30 cellular contexts compared by ENCODE assay signal in the genomic region with DNA sequence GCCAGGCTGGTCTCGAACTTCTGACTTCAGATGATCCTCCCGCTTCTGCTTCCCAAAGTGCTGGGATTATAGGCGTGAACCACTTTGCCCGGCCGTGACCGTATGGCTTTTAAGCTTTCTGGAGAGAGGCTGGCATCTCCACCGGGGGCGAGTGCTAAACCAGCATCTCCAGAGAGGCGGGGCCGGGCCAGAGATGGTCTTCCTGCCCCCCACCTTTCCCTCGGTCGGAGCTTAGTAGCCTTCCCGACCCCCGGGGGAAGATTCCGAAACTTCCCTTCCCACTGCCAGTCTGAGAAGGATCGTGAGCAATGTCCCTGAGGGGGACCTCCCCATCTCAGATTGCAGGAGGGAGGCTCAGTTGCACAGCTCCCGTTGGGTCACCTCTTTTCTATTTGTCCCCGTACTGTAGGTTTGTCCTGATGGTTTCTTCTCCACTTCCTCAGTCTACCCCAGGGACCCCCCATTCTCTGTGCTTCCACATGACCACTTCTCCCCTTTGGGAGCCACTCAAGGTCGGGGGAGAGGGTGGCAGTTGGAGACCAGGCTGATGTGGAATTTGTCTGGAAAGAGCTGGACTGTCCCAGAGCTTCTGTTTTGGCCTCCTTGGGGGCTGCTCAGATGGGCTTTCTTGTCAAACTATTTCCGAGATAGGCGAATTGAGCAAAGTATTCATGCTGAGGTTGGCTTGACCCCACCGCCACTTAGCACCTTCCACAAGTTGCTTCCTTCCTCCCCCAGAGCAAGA. TPM values are rescaled to one million over a fixed set of nuclear protein-coding genes. Genes with fewer than 3 reads are reported as not detected.
DNase-seq lines count a peak whose midpoint lies in the region; ATAC-seq and TF ChIP-seq lines count a peak whose summit lies in the region.
"Had no signal": no experiment of that assay in that cellular context is flagged by ENCODE, and none has a peak within 500 bp of the region (broad histone marks: within the 10 kb centered on the region; RNA-seq: fewer than 3 reads in every experiment).

No MANE protein-coding gene starts in this region.

- no peaks in the 10 kb centered on the region for H3K9me3 Mint-ChIP-seq in osteocyte (ENCODE audit: unreplicated experiment)
- H3K9me3 Mint-ChIP-seq: activated CD4-positive, alpha-beta T cell treated with anti-CD3 and anti-CD28 coated beads, Interleukin-2, amount 10 ng/mL, durations not matched to agents 24 days and 14 days; activated naive CD8-positive, alpha-beta T cell treated with anti-CD3 and anti-CD28 coated beads, Interleukin-2, amount 50 U/mL, for 24 hours; memory B cell; stimulated activated effector memory CD8-positive, alpha-beta T cell treated with anti-CD3 and anti-CD28 coated beads, Interleukin-12 subunit alpha, Interleukin-12 subunit beta, amount 100 ng/mL, for 72 hours had no signal

- H3K56ac ChIP-seq in IMR-90 (ENCODE audit: extremely low read depth, insufficient read depth, low read length) = no peak overlapping the region

- no peak overlapping the region for H2BK20ac ChIP-seq in IMR-90 (ENCODE audit: low read depth, low read length)

- no peak overlapping the region for H3K9ac ChIP-seq in GM23248
- no peak overlapping the region for H3K9ac ChIP-seq in IMR-90 (ENCODE audit: low read depth, low read length)

- peaks cover 33% of the 10 kb centered on the region for H3K9me1 ChIP-seq in IMR-90 (ENCODE audit: insufficient read depth, low read length)

- peak overlapping the region; percentile 7; the same call in 1 of the 2 replicates for H3K14ac ChIP-seq in IMR-90 (replicated peaks; ENCODE audit: low read depth, low read length)

- DNase-seq in GM23248 (no peak), IMR-90 (no peak), esophagus muscularis mucosa (ENCODE audit: extremely low spot score) (peak; percentile 78), osteocyte (ENCODE audit: extremely low spot score, unreplicated experiment) (peak; percentile 80), ovary (no peak), NCI-H526 treated with DMSO at 0.1 percent for 48 hours (lab: John Stamatoyannopoulos, UW) (no peak)
- no peak for DNase-seq in activated CD4-positive, alpha-beta T cell treated with anti-CD3 and anti-CD28 coated beads, Interleukin-2, amount 50 U/mL, for 48 hours
- DNase-seq: activated CD4-positive, alpha-beta T cell treated with anti-CD3 and anti-CD28 coated beads, Interleukin-2, amount 10 ng/mL, durations not matched to agents 24 days and 14 days; activated effector memory CD4-positive, alpha-beta T cell treated with Interleukin-2 at 50 U/mL for 16 hours; CD4-positive, CD25-positive, alpha-beta regulatory T cell; HCEC 1CT; left cardiac atrium; naive thymus-derived CD4-positive, alpha-beta T cell; NCI-H1092 treated with DMSO at 0.1 percent for 48 hours; NCI-H2029; Peyer's patch; T-helper 2 cell had no signal

- peak overlapping the region; percentile 71 for H3K23ac ChIP-seq in IMR-90 (ENCODE audit: low read depth, low read length)

- peak overlapping the region; percentile 90 for H3K27ac Mint-ChIP-seq in osteocyte (ENCODE audit: unreplicated experiment)
- H3K27ac Mint-ChIP-seq: activated CD4-positive, alpha-beta T cell treated with anti-CD3 and anti-CD28 coated beads, Interleukin-2, amount 10 ng/mL, durations not matched to agents 24 days and 14 days; activated naive CD8-positive, alpha-beta T cell treated with anti-CD3 and anti-CD28 coated beads, Interleukin-2, amount 50 U/mL, for 24 hours; CD4-positive, CD25-positive, alpha-beta regulatory T cell; memory B cell; naive thymus-derived CD4-positive, alpha-beta T cell; stimulated activated effector memory CD8-positive, alpha-beta T cell treated with anti-CD3 and anti-CD28 coated beads, Interleukin-12 subunit alpha, Interleukin-12 subunit beta, amount 100 ng/mL, for 72 hours had no signal

- H2AFZ ChIP-seq in GM23248 = no peak overlapping the region
- H2AFZ ChIP-seq in IMR-90 (replicated peaks; ENCODE audit: low read length, poor library complexity) = no peak overlapping the region

- H3K4me2 ChIP-seq in GM23248 (ENCODE audit: unreplicated experiment) = peak overlapping the region; percentile 65
- H3K4me2 ChIP-seq in IMR-90 (ENCODE audit: low read depth, low read length) = no peak overlapping the region

- CTCF ChIA-PET in IMR-90 (lab: Yijun Ruan, JAX) = no interaction called here

- no peaks in the 10 kb centered on the region for H3K9me2 ChIP-seq in GM23248 (ENCODE audit: insufficient read depth)

- H4K8ac ChIP-seq in IMR-90 (ENCODE audit: low read depth in 2 of 2, low read length in 2 of 2) = no peak overlapping the region

- H2BK5ac ChIP-seq in IMR-90 (ENCODE audit: low read depth, low read length, poor library complexity, severe bottlenecking) = no peak overlapping the region

- H2BK15ac ChIP-seq in IMR-90 (ENCODE audit: low read depth, low read length) = no peak overlapping the region

- intact Hi-C loops in IMR-90 (cut with micrococcal nuclease) = no loop called here
- intact Hi-C loops in esophagus muscularis mucosa (cut with DNase I) = no loop called here
- intact Hi-C loops in ovary (cut with DNase I) = no loop called here

- peak overlapping the region; percentile 13; the same call in 1 of the 2 replicates for H2BK120ac ChIP-seq in IMR-90 (ENCODE audit: low read depth, low read length)

- no peak for TF ChIP-seq EP300 in esophagus muscularis mucosa (IDR thresholded peaks at IDR 0.05)
- no peak for TF ChIP-seq EP300 in ovary (IDR thresholded peaks at IDR 0.05)

- no peak for ATAC-seq in IMR-90 (ENCODE audit: low read depth)
- no peak for ATAC-seq in HG03469 (IDR thresholded peaks at IDR 0.05; ENCODE audit: unreplicated experiment)
- ATAC-seq: activated naive CD8-positive, alpha-beta T cell treated with anti-CD3 and anti-CD28 coated beads, Interleukin-2, amount 50 U/mL, for 24 hours; body of pancreas; left cardiac atrium; naive thymus-derived CD4-positive, alpha-beta T cell; stimulated activated effector memory CD8-positive, alpha-beta T cell treated with anti-CD3 and anti-CD28 coated beads, Interleukin-12 subunit alpha, Interleukin-12 subunit beta, amount 100 ng/mL, for 72 hours had no signal

- dilution Hi-C loops in IMR-90 (cut with HindIII; ENCODE audit: low sequenced_read_pairs, unreplicated experiment) = no loop called here

- H2AK5ac ChIP-seq in IMR-90 (ENCODE audit: low read depth, low read length) = no peak overlapping the region

- peak overlapping the region; percentile 73; the same call in 1 of the 2 replicates for H3K4ac ChIP-seq in IMR-90 (ENCODE audit: low read depth, low read length)

- H3K36me3 Mint-ChIP-seq in osteocyte (ENCODE audit: unreplicated experiment) = peaks cover 2% of the 10 kb centered on the region
- H3K36me3 Mint-ChIP-seq: memory B cell; naive thymus-derived CD4-positive, alpha-beta T cell; stimulated activated effector memory CD8-positive, alpha-beta T cell treated with anti-CD3 and anti-CD28 coated beads, Interleukin-12 subunit alpha, Interleukin-12 subunit beta, amount 100 ng/mL, for 72 hours had no signal

- peaks cover 22 to 81% of the 10 kb centered on the region in 2 experiments for H3K79me1 ChIP-seq in IMR-90 (ENCODE audit: low read depth in 1 of 2, low read length in 2 of 2)

- no peaks in the 10 kb centered on the region for H3K9me3 ChIP-seq in GM23248 (ENCODE audit: low read depth)
- no peaks in the 10 kb centered on the region for H3K9me3 ChIP-seq in IMR-90 (ENCODE audit: control insufficient read depth, insufficient read depth, low read length)
- no peaks in the 10 kb centered on the region for H3K9me3 ChIP-seq in esophagus muscularis mucosa
- H3K9me3 ChIP-seq in ovary = no peaks in the 10 kb centered on the region
- H3K9me3 ChIP-seq: body of pancreas, colonic mucosa, Peyer's patch, SJSA1 had no signal

- TF ChIP-seq CTCF in IMR-90 (conservative IDR thresholded peaks at IDR 0.05; ENCODE audit: low read depth, low read length) (no peak), esophagus muscularis mucosa (IDR thresholded peaks at IDR 0.05) (no peak), osteocyte (IDR thresholded peaks at IDR 0.05) (no peak), ovary (IDR thresholded peaks at IDR 0.05) (no peak)

- H3K4me3 ChIP-seq in GM23248 (no peak overlapping the region), IMR-90 (ENCODE audit: insufficient read depth, low read depth, low read length) (no peak overlapping the region), esophagus muscularis mucosa (no peak overlapping the region), ovary (no peak overlapping the region)
- H3K4me3 ChIP-seq: body of pancreas, colonic mucosa, Peyer's patch, SJSA1, skin epidermis had no signal

- 0 out of 2 replicates have a peak, but pooled peaks cover 4% of the 10 kb centered on the region for H3K27me3 ChIP-seq in GM23248 (replicated peaks; ENCODE audit: insufficient read depth)
- H3K27me3 ChIP-seq in IMR-90 (ENCODE audit: control insufficient read depth, insufficient read depth, low read length) = no peaks in the 10 kb centered on the region
- H3K27me3 ChIP-seq in esophagus muscularis mucosa = peaks cover 6 to 88% (median 38%) of the 10 kb centered on the region in 4 donors
- no peaks in the 10 kb centered on the region for H3K27me3 ChIP-seq in ovary

- no peak overlapping the region; the same call in 1 of the 2 replicates for H3K27ac ChIP-seq in GM23248
- H3K27ac ChIP-seq in IMR-90 (ENCODE audit: insufficient read depth, low read length) = no peak overlapping the region
- H3K27ac ChIP-seq in esophagus muscularis mucosa (replicated peaks in 1 of 4) = no peak overlapping the region
- no peak overlapping the region for H3K27ac ChIP-seq in ovary
- H3K27ac ChIP-seq: body of pancreas, colonic mucosa, Peyer's patch, SJSA1, skin epidermis had no signal

- WGBS in GM23248 (ENCODE audit: low coverage in 1 of 2, low lambda C conversion rate in 2 of 2, missing lambda C conversion rate in 2 of 2), 2 experiments = 79 to 80% methylated on average over 18 to 22 of the region's 22 CpGs
- WGBS in IMR-90 (ENCODE audit: extremely low coverage in 2 of 2, insufficient read length in 1 of 2), 2 experiments = 96% methylated on average over 8 of the region's 22 CpGs; no CpG with 5 or more reads in 1 of the 2 experiments
- WGBS in esophagus muscularis mucosa = 76% methylated on average over 17 of the region's 22 CpGs
- WGBS in ovary, 3 donors = 63 to 69% (median 69%) methylated on average over 22 of the region's 22 CpGs

- no peak overlapping the region for H4K5ac ChIP-seq in IMR-90 (ENCODE audit: low read depth, low read length)

- H2AK9ac ChIP-seq in IMR-90 (replicated peaks; ENCODE audit: low read depth, low read length, poor library complexity) = peak overlapping the region; percentile 79

- POLR2A ChIA-PET in IMR-90 (lab: Charles Lee; ENCODE audit: unreplicated experiment) = no interaction called here

- TF ChIP-seq RAD21 in IMR-90 (IDR thresholded peaks at IDR 0.05; ENCODE audit: low read length) = no peak

- TF ChIP-seq POLR2A in IMR-90 (IDR thresholded peaks at IDR 0.05; ENCODE audit: low read depth, low read length) = no peak
- no peak for TF ChIP-seq POLR2A in esophagus muscularis mucosa (IDR thresholded peaks at IDR 0.05; ENCODE audit: low read depth)
- TF ChIP-seq POLR2A in ovary (IDR thresholded peaks at IDR 0.05) = no peak

- peaks cover 64% of the 10 kb centered on the region for H3K4me1 Mint-ChIP-seq in osteocyte (ENCODE audit: unreplicated experiment)
- H3K4me1 Mint-ChIP-seq: activated CD4-positive, alpha-beta T cell treated with anti-CD3 and anti-CD28 coated beads, Interleukin-2, amount 10 ng/mL, durations not matched to agents 24 days and 14 days; activated naive CD8-positive, alpha-beta T cell treated with anti-CD3 and anti-CD28 coated beads, Interleukin-2, amount 50 U/mL, for 24 hours; stimulated activated effector memory CD8-positive, alpha-beta T cell treated with anti-CD3 and anti-CD28 coated beads, Interleukin-12 subunit alpha, Interleukin-12 subunit beta, amount 100 ng/mL, for 72 hours had no signal

- no TSS peak for BruUV-seq in IMR-90 (replicated peaks; lab: Mats Ljungman, UMichigan)

- no peaks in the 10 kb centered on the region for H3K27me3 Mint-ChIP-seq in osteocyte (ENCODE audit: unreplicated experiment)

- no peak overlapping the region for H3K18ac ChIP-seq in IMR-90 (ENCODE audit: low read depth, low read length)

- H4K20me1 ChIP-seq in GM23248 (ENCODE audit: insufficient read depth) = no peaks in the 10 kb centered on the region
- peaks cover 71% of the 10 kb centered on the region for H4K20me1 ChIP-seq in IMR-90 (ENCODE audit: insufficient read depth, low read length)

- no peaks in the 10 kb centered on the region for H3K36me3 ChIP-seq in GM23248 (ENCODE audit: low read depth)
- H3K36me3 ChIP-seq in IMR-90 (ENCODE audit: control insufficient read depth, insufficient read depth, low read length) = peaks cover 5% of the 10 kb centered on the region; the same call in 1 of the 2 replicates
- no peaks in the 10 kb centered on the region for H3K36me3 ChIP-seq in esophagus muscularis mucosa
- no peaks in the 10 kb centered on the region for H3K36me3 ChIP-seq in ovary
- H3K36me3 ChIP-seq: colonic mucosa, Peyer's patch had no signal

- in situ Hi-C loops in GM23248 (cut with MboI) (no loop called here), IMR-90 (cut with MboI; ENCODE audit: low sequenced_read_pairs) (no loop called here)

- H3K4me1 ChIP-seq in GM23248 (ENCODE audit: insufficient read depth) (peaks cover 16% of the 10 kb centered on the region), IMR-90 (ENCODE audit: control insufficient read depth, insufficient read depth, low read length) (peaks cover 27% of the 10 kb centered on the region), esophagus muscularis mucosa (peaks cover 0 to 25% (median 21%) of the 10 kb centered on the region in 4 donors), ovary (ENCODE audit: insufficient read depth) (no peaks in the 10 kb centered on the region)

- peaks cover 67% of the 10 kb centered on the region for H3K79me2 ChIP-seq in GM23248 (ENCODE audit: insufficient read depth)

- H4K91ac ChIP-seq in IMR-90 (ENCODE audit: insufficient read depth, low read depth, low read length) = no peak overlapping the region; the same call in 1 of the 2 replicates

- peak overlapping the region; percentile 29 for H3K4me3 Mint-ChIP-seq in osteocyte (ENCODE audit: unreplicated experiment)
- H3K4me3 Mint-ChIP-seq: activated CD4-positive, alpha-beta T cell treated with anti-CD3 and anti-CD28 coated beads, Interleukin-2, amount 10 ng/mL, durations not matched to agents 24 days and 14 days; activated naive CD8-positive, alpha-beta T cell treated with anti-CD3 and anti-CD28 coated beads, Interleukin-2, amount 50 U/mL, for 24 hours; CD4-positive, CD25-positive, alpha-beta regulatory T cell; memory B cell; stimulated activated effector memory CD8-positive, alpha-beta T cell treated with anti-CD3 and anti-CD28 coated beads, Interleukin-12 subunit alpha, Interleukin-12 subunit beta, amount 100 ng/mL, for 72 hours had no signal

- H3F3A ChIP-seq in GM23248 (ENCODE audit: insufficient read depth) = no peaks in the 10 kb centered on the region; the same call in 1 of the 2 replicates

RNA-seq across cellular contexts. Expression of gene IGF2BP1, which starts 18.2 kb away (rescaled TPM):
- 4.3 and 5.7 TPM in 2 replicates for total RNA-seq in GM23248 (2014; rRNA removed; shearing (Covaris generic))
- 5.6 and 8.1 TPM in 2 replicates for polyA plus RNA-seq in GM23248 (2016; fragmentation: Nextera tagmentation; extraction: Ambion mirVana)
- total RNA-seq in IMR-90 (2012; rRNA removed) = 10.2 and 11.9 TPM in 2 replicates
- 12.2 and 13.1 TPM in 2 replicates for polyA plus RNA-seq in IMR-90 (2012; rRNA removed)
- 9.1 and 9.2 TPM in 2 replicates for polyA plus RNA-seq in IMR-90 (2012; cell fraction: cytosol; rRNA removed)
- polyA plus RNA-seq in IMR-90 (2012; cell fraction: nucleus; rRNA removed; ENCODE audit: low replicate concordance) = 23.6 and 36.0 TPM in 2 replicates
- total RNA-seq in esophagus muscularis mucosa = not detected
- 47.6 and 51.4 TPM in 2 replicates for total RNA-seq in osteocyte
- 1 to 10 TPM in 1 of 7 donors, not detected in 6; 1.0 TPM for total RNA-seq in ovary
- polyA plus RNA-seq in ovary = under 1 TPM in 1 of 2 donors, not detected in 1; 0.12 TPM
- total RNA-seq: activated CD4-positive, alpha-beta T cell treated with anti-CD3 and anti-CD28 coated beads, Interleukin-2, amount 10 ng/mL, durations not matched to agents 24 days and 14 days; body of pancreas; CD4-positive, CD25-positive, alpha-beta regulatory T cell; HT-29; naive thymus-derived CD4-positive, alpha-beta T cell had no signal
- polyA plus RNA-seq: CD4-positive, CD25-positive, alpha-beta regulatory T cell; naive thymus-derived CD4-positive, alpha-beta T cell had no signal

RNA-seq across cellular contexts. Expression of gene GIP, which starts 47.0 kb away (rescaled TPM):
- not detected in 2 replicates for total RNA-seq in GM23248 (2014; rRNA removed; shearing (Covaris generic))
- polyA plus RNA-seq in GM23248 (2016; fragmentation: Nextera tagmentation; extraction: Ambion mirVana) (0.28 TPM in 1 of 2 replicates, not detected in the other), IMR-90 (2012; rRNA removed) (0.44 TPM in 1 of 2 replicates, not detected in the other), ovary (not detected)
- total RNA-seq in IMR-90 (2012; rRNA removed) (not detected in 2 replicates), esophagus muscularis mucosa (not detected), osteocyte (not detected in 2 replicates), ovary (not detected)
- polyA plus RNA-seq in IMR-90 (2012; cell fraction: cytosol; rRNA removed) = 0.12 TPM in 1 of 2 replicates, not detected in the other
- polyA plus RNA-seq in IMR-90 (2012; cell fraction: nucleus; rRNA removed; ENCODE audit: low replicate concordance) = not detected in 2 replicates
- total RNA-seq: activated CD4-positive, alpha-beta T cell treated with anti-CD3 and anti-CD28 coated beads, Interleukin-2, amount 10 ng/mL, durations not matched to agents 24 days and 14 days; body of pancreas; CD4-positive, CD25-positive, alpha-beta regulatory T cell; colonic mucosa; fibroblast of lung; HT-29; left cardiac atrium; LHCN-M2; naive thymus-derived CD4-positive, alpha-beta T cell; Peyer's patch; posterior vena cava; SJSA1; temporal lobe had no signal
- polyA plus RNA-seq: CD4-positive, CD25-positive, alpha-beta regulatory T cell; fibroblast of lung; naive thymus-derived CD4-positive, alpha-beta T cell had no signal

Comparison
In these comparisons a context has a peak if more than half of its experiments do, and no peak if none do; other contexts are left out.
1. DNase-seq: peak in esophagus muscularis mucosa (single experiment) and osteocyte (single experiment); none in GM23248 (single experiment), IMR-90 (single experiment), ovary (0 of 5), NCI-H526 treated with DMSO at 0.1 percent for 48 hours (single experiment) and activated CD4-positive, alpha-beta T cell treated with anti-CD3 and anti-CD28 coated beads, Interleukin-2, amount 50 U/mL, for 48 hours (0 of 2).